Comparison of ENCODE assay signal across 8 cellular contexts in the genomic region with DNA sequence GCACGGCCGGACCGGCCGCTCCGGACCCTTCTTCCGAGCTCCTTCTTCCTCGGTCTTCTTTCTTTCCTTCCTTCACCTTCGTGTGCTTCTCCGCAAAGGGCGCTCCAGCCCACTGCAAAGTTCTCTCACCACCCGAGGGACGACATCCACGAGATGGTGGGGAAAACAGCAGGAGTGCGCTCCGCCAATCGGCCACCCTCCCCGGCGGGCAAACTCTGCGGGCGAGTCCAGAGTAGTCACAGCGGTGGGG. TPM values are rescaled to one million over a fixed set of nuclear protein-coding genes. Genes with fewer than 3 reads are reported as not detected.
DNase-seq lines count a peak whose midpoint lies in the region; ATAC-seq and TF ChIP-seq lines count a peak whose summit lies in the region.
"Not testable (repeated sequence)": the region's sequence is repeated elsewhere in the genome, so short reads cannot be mapped to it uniquely, and the experiment has no call there.

No MANE protein-coding gene starts in this region.

- peak; percentile 21 for ATAC-seq in GM19452 (IDR thresholded peaks at IDR 0.05; ENCODE audit: unreplicated experiment)
- ATAC-seq in HG03378 (IDR thresholded peaks at IDR 0.05; ENCODE audit: unreplicated experiment) = peak; percentile 10

- peaks cover 12% of the 10 kb centered on the region for H3K4me1 ChIP-seq in ACC112 (ENCODE audit: control insufficient read depth, insufficient read depth, low read length, unreplicated experiment)
- not testable (repeated sequence) for H3K4me1 ChIP-seq in mesenchymal stem cell (ENCODE audit: control insufficient read depth, insufficient read depth, low read depth, low read length)

- H2BK5ac ChIP-seq in mesenchymal stem cell (ENCODE audit: low read depth, low read length, poor library complexity, severe bottlenecking) = not testable (repeated sequence)

- in situ Hi-C loops in astrocyte of the spinal cord (cut with HindIII; ENCODE audit: low sequenced_read_pairs) = not testable (repeated sequence)

- H3K27me3 ChIP-seq in ACC112 (ENCODE audit: insufficient read depth, low read length) = not testable (repeated sequence)
- peaks cover 5 to 14% of the 10 kb centered on the region in 2 experiments for H3K27me3 ChIP-seq in mesenchymal stem cell (ENCODE audit: control insufficient read depth in 1 of 2, insufficient read depth in 1 of 2, low read length in 2 of 2)

- H3K4ac ChIP-seq in mesenchymal stem cell (ENCODE audit: low read depth in 1 of 2, low read length in 2 of 2) = peak overlapping the region in 1 of 2 experiments; percentile 61

- peak overlapping the region; percentile 77 to 95 for H3K18ac ChIP-seq in mesenchymal stem cell (ENCODE audit: low read depth in 1 of 2, low read length in 2 of 2)

- H2BK15ac ChIP-seq in mesenchymal stem cell (ENCODE audit: low read depth, poor library complexity, severe bottlenecking) = not testable (repeated sequence)

- H3K4me3 ChIP-seq in ACC112 (ENCODE audit: low read depth, low read length) (peak overlapping the region; percentile 85), astrocyte of the spinal cord (ENCODE audit: low read depth, low read length) (peak overlapping the region; percentile 88), mesenchymal stem cell (ENCODE audit: insufficient read depth in 1 of 2, low read depth in 1 of 2, low read length in 2 of 2) (peak overlapping the region; percentile 79 to 82), skeletal muscle cell (ENCODE audit: low read depth, low read length) (peak overlapping the region; percentile 78)

- not testable (repeated sequence) for H2AFZ ChIP-seq in ACC112 (ENCODE audit: low read length, unreplicated experiment); mesenchymal stem cell (ENCODE audit: low read depth, low read length)

- under 1% methylated on average over 16 of the region's 21 CpGs for WGBS in mesenchymal stem cell

- DNase-seq in astrocyte of the spinal cord (ENCODE audit: low read depth, low spot score) = peak; percentile 34
- peak; percentile 28 for DNase-seq in fibroblast of peridontal ligament (ENCODE audit: extremely low read depth)
- not testable (repeated sequence) for DNase-seq in mesenchymal stem cell; skeletal muscle cell (ENCODE audit: low read depth)

- H3K36me3 ChIP-seq in ACC112 (ENCODE audit: insufficient read depth, low read length) = not testable (repeated sequence)
- peaks cover 0 to 15% of the 10 kb centered on the region in 2 experiments for H3K36me3 ChIP-seq in mesenchymal stem cell (ENCODE audit: control insufficient read depth in 1 of 2, insufficient read depth in 2 of 2, low read depth in 1 of 2, low read length in 2 of 2)

- H3K9me3 Mint-ChIP-seq in T-helper 1 cell treated with Interleukin-12 subunit alpha and Interleukin-12 subunit beta and Interleukin-4 antibody, amounts not matched to agents 30 μg/mL and 1 μg/mL, for 36 hours = not testable (repeated sequence)

- H3K4me3 Mint-ChIP-seq in T-helper 1 cell treated with Interleukin-12 subunit alpha and Interleukin-12 subunit beta and Interleukin-4 antibody, amounts not matched to agents 30 μg/mL and 1 μg/mL, for 36 hours = peak overlapping the region; percentile 89

- H3K23ac ChIP-seq in mesenchymal stem cell (ENCODE audit: low read length in 2 of 2) = peak overlapping the region in 1 of 2 experiments; percentile 52

- H2BK12ac ChIP-seq in mesenchymal stem cell (ENCODE audit: low read length in 2 of 2) = peak overlapping the region in 1 of 2 experiments; percentile 83

- peaks cover 23% of the 10 kb centered on the region for H3K27me3 Mint-ChIP-seq in T-helper 1 cell treated with Interleukin-12 subunit alpha and Interleukin-12 subunit beta and Interleukin-4 antibody, amounts not matched to agents 30 μg/mL and 1 μg/mL, for 36 hours (ENCODE audit: low read depth)

- peak overlapping the region; percentile 78 for H3K9ac ChIP-seq in mesenchymal stem cell (ENCODE audit: low read length)

- H3K14ac ChIP-seq in mesenchymal stem cell (ENCODE audit: low read length in 2 of 2) = peak overlapping the region in 1 of 2 experiments; percentile 81

- H3K4me1 Mint-ChIP-seq in T-helper 1 cell treated with Interleukin-12 subunit alpha and Interleukin-12 subunit beta and Interleukin-4 antibody, amounts not matched to agents 30 μg/mL and 1 μg/mL, for 36 hours (ENCODE audit: low read depth) = not testable (repeated sequence)

- H4K8ac ChIP-seq in mesenchymal stem cell (ENCODE audit: low read length) = peak overlapping the region; percentile 60

- peak overlapping the region; percentile 79 for H3K27ac Mint-ChIP-seq in T-helper 1 cell treated with Interleukin-12 subunit alpha and Interleukin-12 subunit beta and Interleukin-4 antibody, amounts not matched to agents 30 μg/mL and 1 μg/mL, for 36 hours

- H3K79me2 ChIP-seq in ACC112 (ENCODE audit: control insufficient read depth, insufficient read depth, low read length, unreplicated experiment) = peaks cover 21% of the 10 kb centered on the region

- H2BK120ac ChIP-seq in mesenchymal stem cell (ENCODE audit: low read depth, low read length) = not testable (repeated sequence)

- H3K4me2 ChIP-seq in mesenchymal stem cell (ENCODE audit: low read length, poor library complexity, severe bottlenecking) = peak overlapping the region; percentile 97

- peak overlapping the region; percentile 72 for H4K91ac ChIP-seq in mesenchymal stem cell (ENCODE audit: low read length)

- not testable (repeated sequence) for H3K9me3 ChIP-seq in mesenchymal stem cell (ENCODE audit: control insufficient read depth, low read length)

- H3K36me3 Mint-ChIP-seq in T-helper 1 cell treated with Interleukin-12 subunit alpha and Interleukin-12 subunit beta and Interleukin-4 antibody, amounts not matched to agents 30 μg/mL and 1 μg/mL, for 36 hours (ENCODE audit: low read depth) = not testable (repeated sequence)

- not testable (repeated sequence) for TF ChIP-seq CTCF in astrocyte of the spinal cord (IDR thresholded peaks at IDR 0.05; ENCODE audit: low read depth, low read length)

- peak overlapping the region; percentile 78 for H3K27ac ChIP-seq in ACC112 (ENCODE audit: low read depth, low read length)
- H3K27ac ChIP-seq in mesenchymal stem cell (ENCODE audit: low read length, poor library complexity, severe bottlenecking) = peak overlapping the region; percentile 41

- H3K79me1 ChIP-seq in mesenchymal stem cell (replicated peaks; ENCODE audit: low read length, poor library complexity, severe bottlenecking) = not testable (repeated sequence)

- not testable (repeated sequence) for H2AK5ac ChIP-seq in mesenchymal stem cell (ENCODE audit: low read length, severe bottlenecking)

RNA-seq across cellular contexts. Expression of gene TLE1, which starts 0.3 kb away (rescaled TPM):
- 39.2 TPM for polyA plus RNA-seq in mesenchymal stem cell (2013, experiment 1 of 2)
- polyA plus RNA-seq in mesenchymal stem cell (2013, experiment 2 of 2) = 42.8 TPM
